ENCODE assay signal across 8 cellular contexts in the genomic region with DNA sequence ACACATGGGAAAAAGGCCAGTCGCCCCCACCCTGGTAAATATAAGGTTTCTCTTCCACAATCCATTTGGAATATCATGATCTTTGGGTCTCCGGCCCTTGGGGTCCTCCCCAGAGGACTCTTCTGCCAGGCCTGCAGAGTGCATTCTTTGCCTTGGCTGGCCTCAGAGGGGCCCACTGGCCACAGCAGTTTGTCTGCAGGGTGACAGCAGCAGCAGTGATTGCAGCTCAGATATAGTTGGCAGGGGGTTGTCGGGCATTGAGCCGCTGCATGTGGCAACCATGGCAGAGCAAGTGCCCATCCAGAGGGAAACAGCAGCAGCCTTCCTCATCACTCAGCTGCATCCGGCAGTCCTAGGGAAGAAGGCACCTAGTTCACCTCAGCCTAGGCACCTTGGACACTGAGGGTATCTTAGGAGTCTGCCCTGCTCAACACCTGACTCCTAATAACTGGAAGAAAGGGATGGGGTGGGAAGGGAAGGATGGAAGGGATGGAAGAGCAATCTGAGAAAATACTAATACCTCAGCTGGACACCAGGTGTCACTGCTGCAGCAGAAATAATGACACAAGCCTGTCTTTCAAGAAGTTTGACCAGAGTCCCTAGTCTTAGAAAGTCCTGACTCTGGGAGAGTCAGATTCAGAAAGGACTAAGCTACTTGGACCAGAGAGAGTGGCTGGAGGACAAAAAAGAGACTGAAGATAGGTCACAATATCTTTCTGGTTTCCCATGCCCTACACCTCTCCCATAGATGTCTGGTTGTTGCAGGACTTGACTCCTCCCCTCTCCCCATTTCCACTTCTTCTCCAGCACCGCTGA. TPM values are rescaled to one million over a fixed set of nuclear protein-coding genes. Genes with fewer than 3 reads are reported as not detected.
DNase-seq lines count a peak whose midpoint lies in the region; ATAC-seq and TF ChIP-seq lines count a peak whose summit lies in the region.

No MANE protein-coding gene starts in this region.

- peaks cover 53% of the 10 kb centered on the region for H3K79me2 ChIP-seq in neural progenitor cell (ENCODE audit: low read depth)

- H3K9me3 Mint-ChIP-seq in neural progenitor cell: no peaks in the 10 kb centered on the region

- peaks cover 20% of the 10 kb centered on the region for H3K36me3 ChIP-seq in neural progenitor cell
- peaks cover 66% of the 10 kb centered on the region for H3K36me3 ChIP-seq in MG63

- H3K36me3 Mint-ChIP-seq in neural progenitor cell: peaks cover 49% of the 10 kb centered on the region

- H3K9ac ChIP-seq in neural progenitor cell: no peak overlapping the region

- H3K27me3 Mint-ChIP-seq in neural progenitor cell (ENCODE audit: insufficient read depth, low read depth): peaks cover 17% of the 10 kb centered on the region

- H3K27ac Mint-ChIP-seq in neural progenitor cell: no peak overlapping the region

- H3K4me1 Mint-ChIP-seq in neural progenitor cell: peaks cover 42% of the 10 kb centered on the region

- H3K27ac ChIP-seq in neural progenitor cell: no peak overlapping the region

- ATAC-seq in HG03469 (IDR thresholded peaks at IDR 0.05; ENCODE audit: unreplicated experiment): no peak

- peak; percentile 75 for TF ChIP-seq CTCF in neural progenitor cell (IDR thresholded peaks at IDR 0.05)

- H3K4me2 ChIP-seq in neural progenitor cell: no peak overlapping the region

- H3K4me1 ChIP-seq in neural progenitor cell: peaks cover 33% of the 10 kb centered on the region

- no peaks in the 10 kb centered on the region for H3K27me3 ChIP-seq in neural progenitor cell
- H3K27me3 ChIP-seq in MG63: no peaks in the 10 kb centered on the region

- H3K4me3 Mint-ChIP-seq in neural progenitor cell: no peak overlapping the region

- H3K4me3 ChIP-seq in neural progenitor cell: no peak overlapping the region
- no peak overlapping the region for H3K4me3 ChIP-seq in MG63

- H2AFZ ChIP-seq in neural progenitor cell (replicated peaks): no peak overlapping the region

- peaks cover 94% of the 10 kb centered on the region for H3F3A ChIP-seq in neural progenitor cell (ENCODE audit: low read depth)

- peaks cover 60% of the 10 kb centered on the region for H4K20me1 ChIP-seq in neural progenitor cell (ENCODE audit: low read depth)

- no peaks in the 10 kb centered on the region for H3K9me3 ChIP-seq in neural progenitor cell (ENCODE audit: low read depth)
- no peaks in the 10 kb centered on the region for H3K9me3 ChIP-seq in MG63

- DNase-seq in stimulated activated naive CD4-positive, alpha-beta T cell (lab: John Stamatoyannopoulos, UW): peak in 5 of 6 experiments; percentile 3 to 48 (median 26)
- no peak for DNase-seq in stimulated activated naive CD4-positive, alpha-beta T cell treated with Interleukin-2 at 50 U/mL for 16 hours (lab: John Stamatoyannopoulos, UW)
- DNase-seq in MV-4-11 (lab: John Stamatoyannopoulos, UW) (peak; percentile 36), fibroblast of peridontal ligament (ENCODE audit: extremely low read depth) (peak; percentile 81), neural progenitor cell (ENCODE audit: low spot score) (peak; percentile 69), MG63 (no peak)
- peak; percentile 18 to 27 for DNase-seq in activated CD4-positive, alpha-beta T cell treated with anti-CD3 and anti-CD28 coated beads, Interleukin-2, amount 50 U/mL, for 4 hours

RNA-seq across cellular contexts. Expression of gene AJUBA, which starts 8.9 kb away (rescaled TPM):
- total RNA-seq in neural progenitor cell (ENCODE audit: low replicate concordance): 99.6 and 147 TPM in 2 replicates
- 60.8 and 69.6 TPM in 2 replicates for total RNA-seq in MG63 (2014; rRNA removed; shearing (Covaris generic); ENCODE audit: low replicate concordance)

RNA-seq across cellular contexts. Expression of gene HAUS4, which starts 16.5 kb away (rescaled TPM):
- 93.3 and 103 TPM in 2 replicates for total RNA-seq in neural progenitor cell (ENCODE audit: low replicate concordance)
- total RNA-seq in MG63 (2014; rRNA removed; shearing (Covaris generic); ENCODE audit: low replicate concordance): 41.3 and 76.1 TPM in 2 replicates

RNA-seq across cellular contexts. Expression of gene C14orf93, which starts 36.5 kb away (rescaled TPM):
- 8.2 and 11.0 TPM in 2 replicates for total RNA-seq in neural progenitor cell (ENCODE audit: low replicate concordance)
- 3.7 and 12.3 TPM in 2 replicates for total RNA-seq in MG63 (2014; rRNA removed; shearing (Covaris generic); ENCODE audit: low replicate concordance)

RNA-seq across cellular contexts. Expression of gene PRMT5, which starts 44.2 kb away (rescaled TPM):
- total RNA-seq in neural progenitor cell (ENCODE audit: low replicate concordance): 54.6 and 97.6 TPM in 2 replicates
- 99.2 and 100 TPM in 2 replicates for total RNA-seq in MG63 (2014; rRNA removed; shearing (Covaris generic); ENCODE audit: low replicate concordance)

RNA-seq across cellular contexts. Expression of gene RBM23, which starts 54.5 kb away (rescaled TPM):
- 139 and 170 TPM in 2 replicates for total RNA-seq in neural progenitor cell (ENCODE audit: low replicate concordance)
- 25.4 and 27.8 TPM in 2 replicates for total RNA-seq in MG63 (2014; rRNA removed; shearing (Covaris generic); ENCODE audit: low replicate concordance)

Comparison
In these comparisons a context has a peak if more than half of its experiments do, and no peak if none do; other contexts are left out.
1. DNase-seq: peak in stimulated activated naive CD4-positive, alpha-beta T cell (5 of 6), MV-4-11 (single experiment), activated CD4-positive, alpha-beta T cell treated with anti-CD3 and anti-CD28 coated beads, Interleukin-2, amount 50 U/mL, for 4 hours (2 of 2), fibroblast of peridontal ligament (single experiment) and neural progenitor cell (single experiment); none in stimulated activated naive CD4-positive, alpha-beta T cell treated with Interleukin-2 at 50 U/mL for 16 hours (single experiment) and MG63 (single experiment).